ENCODE assay signal across 21 cellular contexts in genomic region chr5:130035388-130035787, GRCh38.
"Had no signal": no experiment of that assay in that cellular context is flagged by ENCODE, and none has a peak within 500 bp of the region (broad histone marks: within the 10 kb centered on the region; RNA-seq: fewer than 3 reads in every experiment).

No MANE protein-coding gene starts in this region.

- H3K9me3 Mint-ChIP-seq: endodermal cell, nephron progenitor cell had no signal

- ATAC-seq: esophagus mucosa; gastrocnemius medialis; heart right ventricle; naive thymus-derived CD4-positive, alpha-beta T cell; psoas muscle; stimulated activated effector memory CD8-positive, alpha-beta T cell treated with anti-CD3 and anti-CD28 coated beads, Interleukin-12 subunit alpha, Interleukin-12 subunit beta, amount 100 ng/mL, for 72 hours; stimulated activated naive CD8-positive, alpha-beta T cell treated with anti-CD3 and anti-CD28 coated beads, Interleukin-15, Interleukin-2, amounts not matched to agents 100 U/mL and 50 U/mL, for 24 hours had no signal

- H3K4me1 Mint-ChIP-seq: endodermal cell; naive thymus-derived CD4-positive, alpha-beta T cell; nephron progenitor cell; stimulated activated effector memory CD8-positive, alpha-beta T cell treated with anti-CD3 and anti-CD28 coated beads, Interleukin-12 subunit alpha, Interleukin-12 subunit beta, amount 100 ng/mL, for 72 hours had no signal

- H3K27ac Mint-ChIP-seq: endodermal cell; naive thymus-derived CD4-positive, alpha-beta T cell; nephron progenitor cell; stimulated activated effector memory CD8-positive, alpha-beta T cell treated with anti-CD3 and anti-CD28 coated beads, Interleukin-12 subunit alpha, Interleukin-12 subunit beta, amount 100 ng/mL, for 72 hours had no signal

- H3K4me3 ChIP-seq: gastrocnemius medialis, heart right ventricle, psoas muscle, right lobe of liver, suprapubic skin, thyroid gland, upper lobe of left lung, vagina had no signal

- H3K27me3 ChIP-seq: gastrocnemius medialis, heart right ventricle, right lobe of liver, suprapubic skin, thyroid gland, upper lobe of left lung, vagina had no signal

- H3K36me3 ChIP-seq: gastrocnemius medialis, heart right ventricle, right lobe of liver, suprapubic skin, thyroid gland, upper lobe of left lung, vagina had no signal

- H3K4me1 ChIP-seq: psoas muscle, right lobe of liver, suprapubic skin, thyroid gland, upper lobe of left lung, vagina had no signal

- H3K9me3 ChIP-seq: gastrocnemius medialis, psoas muscle, right lobe of liver, suprapubic skin, thyroid gland, upper lobe of left lung, vagina had no signal

- H3K27ac ChIP-seq: gastrocnemius medialis, heart right ventricle, psoas muscle, right lobe of liver, suprapubic skin, thyroid gland, upper lobe of left lung, vagina had no signal

- DNase-seq: dermis blood vessel endothelial cell; effector CD4-positive, alpha-beta T cell; endodermal cell; gastrocnemius medialis; heart right ventricle; hypothalamus; kidney glomerular epithelial cell; naive thymus-derived CD4-positive, alpha-beta T cell; nephron progenitor cell; psoas muscle; retina; right lobe of liver; stimulated activated CD4-positive, alpha-beta T cell treated with anti-CD3 and anti-CD28 coated beads, Interleukin-4, amount 100 ng/mL, for 1 hour; stimulated activated CD8-positive, alpha-beta memory T cell treated with anti-CD3 and anti-CD28 coated beads, Interleukin-4, amount 100 ng/mL, for 48 hours; stimulated activated naive CD8-positive, alpha-beta T cell treated with anti-CD3 and anti-CD28 coated beads, Interleukin-15, Interleukin-2, amounts not matched to agents 100 U/mL and 50 U/mL, for 24 hours; thyroid gland; upper lobe of left lung had no signal

- H3K36me3 Mint-ChIP-seq: naive thymus-derived CD4-positive, alpha-beta T cell; stimulated activated effector memory CD8-positive, alpha-beta T cell treated with anti-CD3 and anti-CD28 coated beads, Interleukin-12 subunit alpha, Interleukin-12 subunit beta, amount 100 ng/mL, for 72 hours had no signal

- H3K4me3 Mint-ChIP-seq: endodermal cell; naive thymus-derived CD4-positive, alpha-beta T cell; nephron progenitor cell; stimulated activated effector memory CD8-positive, alpha-beta T cell treated with anti-CD3 and anti-CD28 coated beads, Interleukin-12 subunit alpha, Interleukin-12 subunit beta, amount 100 ng/mL, for 72 hours had no signal
